19 cellular contexts compared by ENCODE assay signal in genomic region chr15:80727596-80727995, GRCh38. TPM values are rescaled to one million over a fixed set of nuclear protein-coding genes. Genes with fewer than 3 reads are reported as not detected.
DNase-seq lines count a peak whose midpoint lies in the region; ATAC-seq and TF ChIP-seq lines count a peak whose summit lies in the region.
"Had no signal": no experiment of that assay in that cellular context is flagged by ENCODE, and none has a peak within 500 bp of the region (broad histone marks: within the 10 kb centered on the region; RNA-seq: fewer than 3 reads in every experiment).

No MANE protein-coding gene starts in this region.

- H3K27ac ChIP-seq in IMR-90 (ENCODE audit: insufficient read depth, low read length) = peak overlapping the region; percentile 27; the same call in 1 of the 2 replicates
- no peak overlapping the region for H3K27ac ChIP-seq in left lung
- peak overlapping the region in 3 of 4 donors; percentile 7 to 49 (median 24) for H3K27ac ChIP-seq in upper lobe of left lung
- H3K27ac ChIP-seq in right lobe of liver = no peak overlapping the region
- H3K27ac ChIP-seq: BLaER1 had no signal

- H2BK15ac ChIP-seq in IMR-90 (ENCODE audit: low read depth, low read length) = no peak overlapping the region

- H2AK9ac ChIP-seq in IMR-90 (replicated peaks; ENCODE audit: low read depth, low read length, poor library complexity) = peak overlapping the region; percentile 62

- no peak for TF ChIP-seq EP300 in upper lobe of left lung (IDR thresholded peaks at IDR 0.05)

- dilution Hi-C loops in IMR-90 (cut with HindIII; ENCODE audit: low sequenced_read_pairs, unreplicated experiment) = no loop called here

- H2AFZ ChIP-seq in IMR-90 (replicated peaks; ENCODE audit: low read length, poor library complexity) = no peak overlapping the region

- 0 out of 2 replicates have a peak overlapping the region, but pooled peaks have one; percentile 25 for H3K23ac ChIP-seq in IMR-90 (ENCODE audit: low read depth, low read length)

- peaks cover 51% of the 10 kb centered on the region for H3K4me1 Mint-ChIP-seq in nephron
- H3K4me1 Mint-ChIP-seq in T-helper 2 cell treated with Interferon-gamma antibody and Interleukin-4, amounts not matched to agents 5 μg/mL and 100 μg/mL, for 36 hours (ENCODE audit: low read depth) = no peaks in the 10 kb centered on the region

- H3K36me3 Mint-ChIP-seq in nephron (ENCODE audit: low read depth) = peaks cover 22% of the 10 kb centered on the region
- H3K36me3 Mint-ChIP-seq in T-helper 2 cell treated with Interferon-gamma antibody and Interleukin-4, amounts not matched to agents 5 μg/mL and 100 μg/mL, for 36 hours (ENCODE audit: low read depth) = no peaks in the 10 kb centered on the region

- ATAC-seq in IMR-90 (ENCODE audit: low read depth) (no peak), left lung (peak; percentile 10), upper lobe of left lung (ENCODE audit: low FRiP score in 2 of 2) (peak in 1 of 2 donors; percentile 23), right lobe of liver (no peak)

- no peak overlapping the region for H4K8ac ChIP-seq in IMR-90 (ENCODE audit: low read depth in 2 of 2, low read length in 2 of 2)

- WGBS in IMR-90 (ENCODE audit: extremely low coverage in 2 of 2, insufficient read length in 1 of 2), 2 experiments = 87% methylated on average over 3 of the region's 5 CpGs; no CpG with 5 or more reads in 1 of the 2 experiments
- 87 to 91% methylated on average over 5 of the region's 5 CpGs for WGBS in upper lobe of left lung, 2 donors
- WGBS in right lobe of liver (ENCODE audit: insufficient coverage, low coverage, low lambda C conversion rate, missing lambda C conversion rate) = 89% methylated on average over 3 of the region's 5 CpGs

- TF ChIP-seq CTCF in IMR-90 (conservative IDR thresholded peaks at IDR 0.05; ENCODE audit: low read depth, low read length) (no peak), left lung (IDR thresholded peaks at IDR 0.05) (no peak), nephron (IDR thresholded peaks at IDR 0.05; ENCODE audit: unreplicated experiment in 3 of 3) (no peak), upper lobe of left lung (IDR thresholded peaks at IDR 0.05) (no peak), right lobe of liver (IDR thresholded peaks at IDR 0.05) (no peak)

- peaks cover 4% of the 10 kb centered on the region for H3K27me3 Mint-ChIP-seq in nephron (ENCODE audit: low read depth)
- H3K27me3 Mint-ChIP-seq in T-helper 2 cell treated with Interferon-gamma antibody and Interleukin-4, amounts not matched to agents 5 μg/mL and 100 μg/mL, for 36 hours (ENCODE audit: low read depth) = no peaks in the 10 kb centered on the region
- H3K27me3 Mint-ChIP-seq: CD4-positive, alpha-beta memory T cell had no signal

- H3K9me1 ChIP-seq in IMR-90 (ENCODE audit: insufficient read depth, low read length) = peaks cover 24% of the 10 kb centered on the region

- in situ Hi-C loops in IMR-90 (cut with MboI; ENCODE audit: low sequenced_read_pairs) = no loop called here

- H2BK20ac ChIP-seq in IMR-90 (ENCODE audit: low read depth, low read length) = peak overlapping the region; percentile 10; the same call in 1 of the 2 replicates

- CTCF ChIA-PET in IMR-90 (lab: Yijun Ruan, JAX) = no interaction called here

- POLR2A ChIA-PET in IMR-90 (lab: Charles Lee; ENCODE audit: unreplicated experiment) = no interaction called here

- no peak overlapping the region for H2BK5ac ChIP-seq in IMR-90 (ENCODE audit: low read depth, low read length, poor library complexity, severe bottlenecking)

- H3K27me3 ChIP-seq in IMR-90 (ENCODE audit: control insufficient read depth, insufficient read depth, low read length) = no peaks in the 10 kb centered on the region
- H3K27me3 ChIP-seq in left lung = no peaks in the 10 kb centered on the region
- H3K27me3 ChIP-seq in upper lobe of left lung = no peaks in the 10 kb centered on the region
- no peaks in the 10 kb centered on the region for H3K27me3 ChIP-seq in right lobe of liver
- H3K27me3 ChIP-seq: BLaER1, MG63 had no signal

- 0 out of 2 replicates have a peak overlapping the region, but pooled peaks have one; percentile 5 for H3K14ac ChIP-seq in IMR-90 (replicated peaks; ENCODE audit: low read depth, low read length)

- H3K27ac Mint-ChIP-seq in nephron = peak overlapping the region; percentile 26 to 64 (median 31)
- H3K27ac Mint-ChIP-seq in T-helper 2 cell treated with Interferon-gamma antibody and Interleukin-4, amounts not matched to agents 5 μg/mL and 100 μg/mL, for 36 hours = no peak overlapping the region
- H3K27ac Mint-ChIP-seq: CD4-positive, alpha-beta memory T cell had no signal

- H4K5ac ChIP-seq in IMR-90 (ENCODE audit: low read depth, low read length) = no peak overlapping the region

- intact Hi-C loops in IMR-90 (cut with micrococcal nuclease) = no loop called here
- intact Hi-C loops in left lung (cut with DNase I) = no loop called here
- intact Hi-C loops in right lobe of liver (cut with DNase I) = no loop called here

- H3K9ac ChIP-seq in IMR-90 (ENCODE audit: low read depth, low read length) = no peak overlapping the region
- H3K9ac ChIP-seq: BLaER1 had no signal

- no peak for TF ChIP-seq RAD21 in IMR-90 (IDR thresholded peaks at IDR 0.05; ENCODE audit: low read length)

- no TSS peak for BruUV-seq in IMR-90 (replicated peaks; lab: Mats Ljungman, UMichigan)

- peaks cover 15% of the 10 kb centered on the region for H3K36me3 ChIP-seq in IMR-90 (ENCODE audit: control insufficient read depth, insufficient read depth, low read length)
- H3K36me3 ChIP-seq in left lung = no peaks in the 10 kb centered on the region
- no peaks in the 10 kb centered on the region for H3K36me3 ChIP-seq in upper lobe of left lung
- H3K36me3 ChIP-seq in right lobe of liver = no peaks in the 10 kb centered on the region

- TF ChIP-seq POLR2A in IMR-90 (IDR thresholded peaks at IDR 0.05; ENCODE audit: low read depth, low read length) (no peak), upper lobe of left lung (IDR thresholded peaks at IDR 0.05) (no peak), right lobe of liver (IDR thresholded peaks at IDR 0.05) (no peak)

- H3K4me3 Mint-ChIP-seq in nephron = no peak overlapping the region
- H3K4me3 Mint-ChIP-seq in T-helper 2 cell treated with Interferon-gamma antibody and Interleukin-4, amounts not matched to agents 5 μg/mL and 100 μg/mL, for 36 hours = no peak overlapping the region
- H3K4me3 Mint-ChIP-seq: CD4-positive, alpha-beta memory T cell had no signal

- H3K9me3 ChIP-seq in IMR-90 (ENCODE audit: control insufficient read depth, insufficient read depth, low read length) (no peaks in the 10 kb centered on the region), left lung (no peaks in the 10 kb centered on the region), upper lobe of left lung (no peaks in the 10 kb centered on the region), right lobe of liver (no peaks in the 10 kb centered on the region)

- H2AK5ac ChIP-seq in IMR-90 (ENCODE audit: low read depth, low read length) = peak overlapping the region; percentile 37; the same call in 1 of the 2 replicates

- H3K56ac ChIP-seq in IMR-90 (ENCODE audit: extremely low read depth, insufficient read depth, low read length) = no peak overlapping the region

- H3K4me1 ChIP-seq in IMR-90 (ENCODE audit: control insufficient read depth, insufficient read depth, low read length) (peaks cover 11% of the 10 kb centered on the region; the same call in 1 of the 2 replicates), left lung (peaks cover 0 to 10% of the 10 kb centered on the region in 2 donors), upper lobe of left lung (peaks cover 0 to 47% (median 13%) of the 10 kb centered on the region in 4 donors), right lobe of liver (no peaks in the 10 kb centered on the region)
- H3K4me1 ChIP-seq: BLaER1 had no signal

- peak overlapping the region; percentile 5; the same call in 1 of the 2 replicates for H3K4ac ChIP-seq in IMR-90 (ENCODE audit: low read depth, low read length)

- H4K91ac ChIP-seq in IMR-90 (ENCODE audit: insufficient read depth, low read depth, low read length) = no peak overlapping the region

- DNase-seq in IMR-90 = no peak
- DNase-seq in left lung = no peak
- no peak for DNase-seq in upper lobe of left lung
- DNase-seq in CD1c-positive myeloid dendritic cell (ENCODE audit: extremely low spot score) = no peak
- no peak for DNase-seq in T-helper 2 cell treated with Interferon-gamma antibody and Interleukin-4, amounts not matched to agents 5 μg/mL and 100 μg/mL, for 36 hours (ENCODE audit: low spot score)
- no peak for DNase-seq in right lobe of liver
- DNase-seq: CD4-positive, alpha-beta memory T cell; COR-L47; H7; KG1; MG63; NCI-H1105 treated with DMSO at 0.1 percent for 48 hours; NCI-H146; NCI-H1930; NCI-H2107; NCI-H524; NCI-H748 treated with DMSO at 0.1 percent for 48 hours had no signal

- peaks cover 43 to 85% of the 10 kb centered on the region in 2 experiments for H3K79me1 ChIP-seq in IMR-90 (ENCODE audit: low read depth in 1 of 2, low read length in 2 of 2)

- no peak overlapping the region for H3K4me2 ChIP-seq in IMR-90 (ENCODE audit: low read depth, low read length)
- H3K4me2 ChIP-seq: BLaER1 had no signal

- H3K18ac ChIP-seq in IMR-90 (ENCODE audit: low read depth, low read length) = no peak overlapping the region

- H2BK120ac ChIP-seq in IMR-90 (ENCODE audit: low read depth, low read length) = peak overlapping the region; percentile 3

- H3K9me3 Mint-ChIP-seq in nephron = no peaks in the 10 kb centered on the region
- no peaks in the 10 kb centered on the region for H3K9me3 Mint-ChIP-seq in T-helper 2 cell treated with Interferon-gamma antibody and Interleukin-4, amounts not matched to agents 5 μg/mL and 100 μg/mL, for 36 hours

- peaks cover 67% of the 10 kb centered on the region for H4K20me1 ChIP-seq in IMR-90 (ENCODE audit: insufficient read depth, low read length)

- H3K4me3 ChIP-seq in IMR-90 (ENCODE audit: insufficient read depth, low read depth, low read length) (no peak overlapping the region), left lung (no peak overlapping the region), upper lobe of left lung (no peak overlapping the region), right lobe of liver (no peak overlapping the region)
- H3K4me3 ChIP-seq: BLaER1, MG63 had no signal

TF ChIP-seq in IMR-90, 13 proteins besides CTCF, POLR2A, EP300 and RAD21 (continues in another document):
- TF ChIP-seq CHD1 (IDR thresholded peaks at IDR 0.05; ENCODE audit: low read depth, low read length) = no peak

RNA-seq across cellular contexts. Expression of gene ABHD17C, which starts 32.5 kb away (rescaled TPM):
- 5.3 and 5.4 TPM in 2 replicates for total RNA-seq in IMR-90 (2012; rRNA removed)
- 10.3 TPM in 2 replicates for polyA plus RNA-seq in IMR-90 (2012; rRNA removed)
- 6.5 and 8.3 TPM in 2 replicates for polyA plus RNA-seq in IMR-90 (2012; cell fraction: cytosol; rRNA removed)
- 4.5 and 10.1 TPM in 2 replicates for polyA plus RNA-seq in IMR-90 (2012; cell fraction: nucleus; rRNA removed; ENCODE audit: low replicate concordance)
- 10 to 100 TPM; 32.2 to 33.4 TPM for total RNA-seq in left lung
- total RNA-seq in upper lobe of left lung = 10 to 100 TPM; 15.7 to 34.2 (median 25.5) TPM
- total RNA-seq in right lobe of liver = 1 to 10 TPM; 2.0 to 5.5 (median 3.0) TPM

RNA-seq across cellular contexts. Expression of gene CEMIP, which starts 51.6 kb away (rescaled TPM):
- total RNA-seq in IMR-90 (2012; rRNA removed) = 51.9 and 63.8 TPM in 2 replicates
- 66.9 and 78.0 TPM in 2 replicates for polyA plus RNA-seq in IMR-90 (2012; rRNA removed)
- polyA plus RNA-seq in IMR-90 (2012; cell fraction: cytosol; rRNA removed) = 64.2 and 87.8 TPM in 2 replicates
- polyA plus RNA-seq in IMR-90 (2012; cell fraction: nucleus; rRNA removed; ENCODE audit: low replicate concordance) = 112 and 211 TPM in 2 replicates
- 10 to 100 TPM; 12.4 to 31.8 TPM for total RNA-seq in left lung
- 10 to 100 TPM in 1 of 6 donors, 1 to 10 TPM in 4, under 1 TPM in 1; 0.59 to 38.8 (median 5.7) TPM for total RNA-seq in upper lobe of left lung
- under 1 TPM in 2 of 6 experiments, not detected in 4; 0.64 to 0.74 TPM for total RNA-seq in right lobe of liver

Comparison
In these comparisons a context has a peak if more than half of its experiments do, and no peak if none do; other contexts are left out.
1. H3K27ac ChIP-seq: peak in IMR-90 (single experiment) and upper lobe of left lung (3 of 4); none in left lung (0 of 2) and right lobe of liver (0 of 3).